Comparison of ENCODE assay signal across 10 cellular contexts in the genomic region with DNA sequence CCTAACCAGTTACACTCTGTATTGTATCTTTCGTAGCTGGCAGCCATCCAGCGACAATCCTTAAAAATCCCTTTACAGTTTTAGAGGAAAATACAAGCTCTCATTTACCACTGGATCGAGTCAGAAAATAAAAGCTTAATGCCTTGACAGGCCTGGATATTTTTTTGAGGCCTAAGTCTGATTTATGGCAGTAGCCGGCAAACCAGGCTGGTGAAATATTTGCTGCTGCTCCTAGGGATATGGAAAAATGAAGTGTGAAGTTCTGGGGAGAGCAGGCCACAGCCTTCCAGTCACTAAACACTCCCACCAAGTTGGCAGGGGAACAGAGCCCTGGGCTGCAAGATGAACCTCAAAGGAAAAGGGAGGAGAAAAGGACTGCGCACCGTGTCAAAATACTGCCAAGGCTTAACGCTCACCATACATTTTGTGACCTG.
DNase-seq lines count a peak whose midpoint lies in the region; ATAC-seq and TF ChIP-seq lines count a peak whose summit lies in the region.
"Had no signal": no experiment of that assay in that cellular context is flagged by ENCODE, and none has a peak within 500 bp of the region (broad histone marks: within the 10 kb centered on the region; RNA-seq: fewer than 3 reads in every experiment).

No MANE protein-coding gene starts in this region.

- H3K4me1 ChIP-seq in lung (ENCODE audit: control insufficient read depth in 2 of 2, insufficient read depth in 2 of 2, low read length in 2 of 2) (no peaks in the 10 kb centered on the region), vagina (peaks cover 34% of the 10 kb centered on the region)

- TF ChIP-seq POLR2A in vagina (IDR thresholded peaks at IDR 0.05): no peak

- H3K36me3 ChIP-seq in lung (ENCODE audit: control insufficient read depth in 2 of 2, insufficient read depth in 2 of 2, low read length in 2 of 2) (no peaks in the 10 kb centered on the region), vagina (no peaks in the 10 kb centered on the region)

- ATAC-seq in lung (ENCODE audit: insufficient read depth, low FRiP score): no peak
- ATAC-seq: HepG2 had no signal

- peaks cover 2% of the 10 kb centered on the region for H3K36me3 Mint-ChIP-seq in activated naive CD4-positive, alpha-beta T cell treated with anti-CD3 and anti-CD28 coated beads, Interleukin-2, amount 50 U/mL, for 24 hours

- intact Hi-C loops in vagina (cut with DNase I): no loop called here

- H3K4me1 Mint-ChIP-seq in activated naive CD4-positive, alpha-beta T cell treated with anti-CD3 and anti-CD28 coated beads, Interleukin-2, amount 50 U/mL, for 24 hours: peaks cover 90% of the 10 kb centered on the region

- DNase-seq in activated naive CD4-positive, alpha-beta T cell treated with anti-CD3 and anti-CD28 coated beads, Interleukin-2, amount 50 U/mL, for 16 hours: no peak
- DNase-seq in amniotic epithelial cell (ENCODE audit: low read depth) (peak; percentile 94), lung (ENCODE audit: low spot score) (peak; percentile 26), vagina (ENCODE audit: extremely low spot score in 2 of 2) (peak in 1 of 2 donors; percentile 78), SK-N-DZ (ENCODE audit: low spot score) (no peak), middle frontal gyrus (ENCODE audit: extremely low spot score, low spot score) (no peak), activated T-cell treated with anti-CD3 and anti-CD28 coated beads for 4 hours (no peak)
- DNase-seq: SW 1271 had no signal

- H3K9me3 ChIP-seq in lung (ENCODE audit: control insufficient read depth in 2 of 2, insufficient read depth in 1 of 2, low read length in 1 of 2) (no peaks in the 10 kb centered on the region), vagina (no peaks in the 10 kb centered on the region)

- no peaks in the 10 kb centered on the region for H3K9me3 Mint-ChIP-seq in activated naive CD4-positive, alpha-beta T cell treated with anti-CD3 and anti-CD28 coated beads, Interleukin-2, amount 50 U/mL, for 24 hours

- no peak overlapping the region for H3K4me3 Mint-ChIP-seq in activated naive CD4-positive, alpha-beta T cell treated with anti-CD3 and anti-CD28 coated beads, Interleukin-2, amount 50 U/mL, for 24 hours

- H3K4me3 ChIP-seq in lung (no peak overlapping the region), vagina (peak overlapping the region in 1 of 2 donors; percentile 6)

- H3K27me3 ChIP-seq in lung (ENCODE audit: control insufficient read depth, insufficient read depth) (no peaks in the 10 kb centered on the region), vagina (no peaks in the 10 kb centered on the region)

- H3K27me3 Mint-ChIP-seq in activated naive CD4-positive, alpha-beta T cell treated with anti-CD3 and anti-CD28 coated beads, Interleukin-2, amount 50 U/mL, for 24 hours: no peaks in the 10 kb centered on the region

- TF ChIP-seq CTCF in lung (IDR thresholded peaks at IDR 0.05; ENCODE audit: control extremely low read depth, extremely low read depth) (no peak), vagina (IDR thresholded peaks at IDR 0.05) (no peak)

- WGBS in lung, 2 donors: 68 to 71% methylated on average over 7 of the region's 7 CpGs

- no peak overlapping the region for H3K27ac ChIP-seq in lung (ENCODE audit: low read depth in 1 of 2, low read length in 1 of 2)
- peak overlapping the region; percentile 31 for H3K27ac ChIP-seq in vagina

- H3K27ac Mint-ChIP-seq in activated naive CD4-positive, alpha-beta T cell treated with anti-CD3 and anti-CD28 coated beads, Interleukin-2, amount 50 U/mL, for 24 hours: peak overlapping the region; percentile 69

Comparison
In these comparisons a context has a peak if more than half of its experiments do, and no peak if none do; other contexts are left out.
1. DNase-seq: peak in amniotic epithelial cell (single experiment) and lung (single experiment); none in activated naive CD4-positive, alpha-beta T cell treated with anti-CD3 and anti-CD28 coated beads, Interleukin-2, amount 50 U/mL, for 16 hours (single experiment), SK-N-DZ (single experiment), middle frontal gyrus (single experiment) and activated T-cell treated with anti-CD3 and anti-CD28 coated beads for 4 hours (single experiment).